ENCODE assay signal across 1 cellular context in the genomic region with DNA sequence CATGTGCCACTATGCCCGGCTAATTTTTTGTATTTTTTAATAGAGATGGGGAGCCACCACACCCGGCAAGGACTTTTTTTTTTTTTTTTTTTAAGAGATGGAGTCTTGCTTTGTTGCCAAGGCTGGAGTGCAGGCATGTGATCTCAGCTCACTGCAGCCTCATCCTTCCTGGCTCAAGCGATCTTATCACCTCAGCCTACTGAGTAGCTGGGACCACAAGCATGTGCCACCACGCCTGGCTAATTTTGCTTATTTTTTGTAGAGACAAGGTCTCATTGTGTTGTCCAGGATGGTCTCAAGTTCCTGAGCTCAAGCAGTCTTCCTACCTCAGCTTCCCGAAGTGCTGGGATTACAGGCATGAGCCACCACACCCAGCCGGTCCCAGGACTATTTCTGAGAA.
TF ChIP-seq lines count a peak whose summit lies in the region.

No MANE protein-coding gene starts in this region.

TF ChIP-seq in GM23338, 12 proteins besides CTCF, POLR2A, EP300 and RAD21 (continued from another document):
- no peak for TF ChIP-seq ZNF462 (CRISPR knock-in tag; IDR thresholded peaks at IDR 0.05)
- TF ChIP-seq EZH2 (IDR thresholded peaks at IDR 0.05; ENCODE audit: low read depth, unreplicated experiment): no peak
- no peak for TF ChIP-seq ZNF331 (CRISPR knock-in tag; IDR thresholded peaks at IDR 0.05; ENCODE audit: low read depth)
- TF ChIP-seq, protein P1, sequence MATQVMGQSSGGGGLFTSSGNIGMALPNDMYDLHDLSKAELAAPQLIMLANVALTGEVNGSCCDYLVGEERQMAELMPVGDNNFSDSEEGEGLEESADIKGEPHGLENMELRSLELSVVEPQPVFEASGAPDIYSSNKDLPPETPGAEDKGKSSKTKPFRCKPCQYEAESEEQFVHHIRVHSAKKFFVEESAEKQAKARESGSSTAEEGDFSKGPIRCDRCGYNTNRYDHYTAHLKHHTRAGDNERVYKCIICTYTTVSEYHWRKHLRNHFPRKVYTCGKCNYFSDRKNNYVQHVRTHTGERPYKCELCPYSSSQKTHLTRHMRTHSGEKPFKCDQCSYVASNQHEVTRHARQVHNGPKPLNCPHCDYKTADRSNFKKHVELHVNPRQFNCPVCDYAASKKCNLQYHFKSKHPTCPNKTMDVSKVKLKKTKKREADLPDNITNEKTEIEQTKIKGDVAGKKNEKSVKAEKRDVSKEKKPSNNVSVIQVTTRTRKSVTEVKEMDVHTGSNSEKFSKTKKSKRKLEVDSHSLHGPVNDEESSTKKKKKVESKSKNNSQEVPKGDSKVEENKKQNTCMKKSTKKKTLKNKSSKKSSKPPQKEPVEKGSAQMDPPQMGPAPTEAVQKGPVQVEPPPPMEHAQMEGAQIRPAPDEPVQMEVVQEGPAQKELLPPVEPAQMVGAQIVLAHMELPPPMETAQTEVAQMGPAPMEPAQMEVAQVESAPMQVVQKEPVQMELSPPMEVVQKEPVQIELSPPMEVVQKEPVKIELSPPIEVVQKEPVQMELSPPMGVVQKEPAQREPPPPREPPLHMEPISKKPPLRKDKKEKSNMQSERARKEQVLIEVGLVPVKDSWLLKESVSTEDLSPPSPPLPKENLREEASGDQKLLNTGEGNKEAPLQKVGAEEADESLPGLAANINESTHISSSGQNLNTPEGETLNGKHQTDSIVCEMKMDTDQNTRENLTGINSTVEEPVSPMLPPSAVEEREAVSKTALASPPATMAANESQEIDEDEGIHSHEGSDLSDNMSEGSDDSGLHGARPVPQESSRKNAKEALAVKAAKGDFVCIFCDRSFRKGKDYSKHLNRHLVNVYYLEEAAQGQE (IDR thresholded peaks at IDR 0.05; ENCODE audit: unreplicated experiment): no peak
- TF ChIP-seq JUNB (IDR thresholded peaks at IDR 0.05; ENCODE audit: unreplicated experiment): no peak
